1 cellular context compared by ENCODE assay signal in genomic region chr17:51684214-51684613, GRCh38.
A peak's percentile ranks its signal among the peaks of the same experiment; 100 is the strongest.
TF ChIP-seq lines count a peak whose summit lies in the region.

No MANE protein-coding gene starts in this region.

TF ChIP-seq in H1, 55 proteins besides CTCF, POLR2A, EP300 and RAD21:
- no peak for TF ChIP-seq EGR1 (IDR thresholded peaks at IDR 0.05; ENCODE audit: borderline replicate concordance, low read depth, low read length)
- TF ChIP-seq NANOG (IDR thresholded peaks at IDR 0.05; ENCODE audit: insufficient read depth, low read depth, low read length, poor library complexity, severe bottlenecking): peak; percentile 57
